38 cellular contexts compared by ENCODE assay signal in genomic region chr1:206958154-206958553, GRCh38. TPM values are rescaled to one million over a fixed set of nuclear protein-coding genes. Genes with fewer than 3 reads are reported as not detected.
"Had no signal": no experiment of that assay in that cellular context is flagged by ENCODE, and none has a peak within 500 bp of the region (broad histone marks: within the 10 kb centered on the region; RNA-seq: fewer than 3 reads in every experiment).

No MANE protein-coding gene starts in this region.

- H3K27me3 ChIP-seq: MG63 had no signal

- H3K36me3 ChIP-seq: MG63 had no signal

- H3K27ac ChIP-seq: KMS-11 had no signal

- DNase-seq: Karpas-422, Kasumi-1, MG63, MM.1S, MV-4-11, NCI-H1048, NCI-H1092, NCI-H1092 treated with DMSO at 0.1 percent for 48 hours, NCI-H1105, NCI-H1105 treated with DMSO at 0.1 percent for 48 hours, NCI-H1417, NCI-H1417 treated with DMSO at 0.1 percent for 48 hours, NCI-H1436, NCI-H1436 treated with DMSO at 0.1 percent for 48 hours, NCI-H146, NCI-H1694, NCI-H1694 treated with DMSO at 0.1 percent for 48 hours, NCI-H187, NCI-H187 treated with DMSO at 0.1 percent for 48 hours, NCI-H1930, NCI-H2029, NCI-H2029 treated with DMSO at 0.1 percent for 48 hours, NCI-H2081, NCI-H2081 treated with DMSO at 0.1 percent for 48 hours, NCI-H2107, NCI-H2171, NCI-H2171 treated with DMSO at 0.1 percent for 48 hours, NCI-H2227 treated with DMSO at 0.1 percent for 48 hours, NCI-H226, NCI-H345, NCI-H446, NCI-H446 treated with DMSO at 0.1 percent for 48 hours, NCI-H510A had no signal

- H3K9me3 ChIP-seq: MG63 had no signal

- H3K4me3 ChIP-seq: MG63 had no signal

RNA-seq across cellular contexts. Expression of gene PIGR, which starts 11.9 kb away (rescaled TPM):
- total RNA-seq: LHCN-M2, M059J, MCF 10A, NCI-H460 had no signal

RNA-seq across cellular contexts. Expression of gene FCAMR, which starts 12.1 kb away (rescaled TPM):
- total RNA-seq: LHCN-M2, M059J, MCF 10A, NCI-H460 had no signal

RNA-seq across cellular contexts. Expression of gene FCMR, which starts 36.4 kb away (rescaled TPM):
- total RNA-seq: LHCN-M2, NCI-H460 had no signal
